In the genomic region with DNA sequence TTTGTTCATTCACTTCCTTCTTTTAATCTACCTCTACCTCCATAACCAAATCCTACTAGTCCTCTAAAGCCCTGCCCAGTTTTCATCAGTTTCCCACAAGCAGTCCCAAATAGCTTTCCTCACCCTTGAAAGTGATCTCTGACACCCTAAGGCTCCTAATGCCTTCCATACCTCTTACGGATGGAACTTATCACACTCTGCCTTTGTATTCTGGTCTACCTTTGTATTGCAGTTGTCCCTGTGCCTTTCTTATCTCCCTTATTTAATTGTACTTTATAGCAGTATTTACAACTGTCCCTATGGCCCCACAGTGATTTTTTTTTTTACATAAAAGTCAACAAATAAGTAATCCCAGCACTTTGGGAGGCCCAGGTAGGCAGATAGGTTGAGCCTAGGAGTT, we compare ENCODE assay signal across 30 cellular contexts. TPM values are rescaled to one million over a fixed set of nuclear protein-coding genes. Genes with fewer than 3 reads are reported as not detected.
"Had no signal": no experiment of that assay in that cellular context is flagged by ENCODE, and none has a peak within 500 bp of the region (broad histone marks: within the 10 kb centered on the region; RNA-seq: fewer than 3 reads in every experiment).

No MANE protein-coding gene starts in this region.

- H3K27ac ChIP-seq: adrenal gland, body of pancreas, cardiac muscle cell, coronary artery, dorsolateral prefrontal cortex, ovary, right lobe of liver, upper lobe of left lung, vagina had no signal

- DNase-seq: activated B cell treated with CpG ODN at 0.5 μM for 24 hours; activated CD4-positive, alpha-beta T cell treated with anti-CD3 and anti-CD28 coated beads, Interleukin-2, amount 50 U/mL, for 1 hour; activated naive CD4-positive, alpha-beta T cell; activated naive CD8-positive, alpha-beta T cell treated with anti-CD3 and anti-CD28 coated beads for 36 hours; adrenal gland; aorta; body of pancreas; cerebellar nuclear complex; dorsolateral prefrontal cortex; effector memory CD4-positive, alpha-beta T cell; left cardiac atrium; mammary epithelial cell; midbrain; ovary; right lobe of liver; SK-N-SH; stimulated activated CD4-positive, alpha-beta T cell treated with anti-CD3 and anti-CD28 coated beads, Interleukin-12 subunit alpha, Interleukin-12 subunit beta, amount 100 ng/mL, for 4 hours; stimulated activated CD4-positive, alpha-beta T cell treated with anti-CD3 and anti-CD28 coated beads, Interleukin-4, amount 100 ng/mL, for 1 hour; stimulated activated naive CD8-positive, alpha-beta T cell treated with anti-CD3 and anti-CD28 coated beads, Interleukin-15, amount 100 ng/mL, for 72 hours; substantia nigra; SW 1271; upper lobe of left lung had no signal

- H3K4me1 Mint-ChIP-seq: nephron had no signal

- H3K4me1 ChIP-seq: adrenal gland, body of pancreas, upper lobe of left lung, vagina had no signal

- H3K27ac Mint-ChIP-seq: activated B cell treated with CpG ODN at 0.5 μM for 24 hours; activated naive CD8-positive, alpha-beta T cell treated with anti-CD3 and anti-CD28 coated beads for 36 hours; nephron; progenitor cell of endocrine pancreas; T-helper 2 cell treated with Interferon-gamma antibody and Interleukin-4, amounts not matched to agents 5 μg/mL and 100 μg/mL, for 36 hours had no signal

- H3K4me3 ChIP-seq: adrenal gland, body of pancreas, cardiac muscle cell, coronary artery, dorsolateral prefrontal cortex, ovary, right lobe of liver, upper lobe of left lung, vagina had no signal

- H3K27me3 ChIP-seq: adrenal gland, body of pancreas, cardiac muscle cell, ovary, right lobe of liver, upper lobe of left lung, vagina had no signal

- H3K4me3 Mint-ChIP-seq: activated B cell treated with CpG ODN at 0.5 μM for 24 hours; activated naive CD8-positive, alpha-beta T cell treated with anti-CD3 and anti-CD28 coated beads for 36 hours; nephron; stimulated activated naive CD8-positive, alpha-beta T cell treated with anti-CD3 and anti-CD28 coated beads, Interleukin-15, amount 100 ng/mL, for 72 hours; T-helper 2 cell treated with Interferon-gamma antibody and Interleukin-4, amounts not matched to agents 5 μg/mL and 100 μg/mL, for 36 hours had no signal

- H3K36me3 ChIP-seq: adrenal gland, cardiac muscle cell, ovary, vagina had no signal

- H3K9me2 ChIP-seq: SK-N-SH had no signal

- H3K4me2 ChIP-seq: SK-N-SH had no signal

- FAIRE-seq: frontal cortex, keratinocyte had no signal

- H3K27me3 Mint-ChIP-seq: activated B cell treated with CpG ODN at 0.5 μM for 24 hours; activated naive CD8-positive, alpha-beta T cell treated with anti-CD3 and anti-CD28 coated beads for 36 hours; stimulated activated naive CD8-positive, alpha-beta T cell treated with anti-CD3 and anti-CD28 coated beads, Interleukin-15, amount 100 ng/mL, for 72 hours had no signal

- H3K9me3 Mint-ChIP-seq: activated naive CD8-positive, alpha-beta T cell treated with anti-CD3 and anti-CD28 coated beads for 36 hours; nephron; T-helper 2 cell treated with Interferon-gamma antibody and Interleukin-4, amounts not matched to agents 5 μg/mL and 100 μg/mL, for 36 hours had no signal

- H3K9me3 ChIP-seq: adrenal gland, body of pancreas, ovary, right lobe of liver, SK-N-SH, upper lobe of left lung, vagina had no signal

RNA-seq across cellular contexts. Expression of a gene that starts 33.8 kb away (rescaled TPM):
- total RNA-seq: cardiac muscle cell had no signal
- polyA plus RNA-seq: cardiac muscle cell had no signal
